12 cellular contexts compared by ENCODE assay signal in genomic region chr3:142210144-142210543, GRCh38. TPM values are rescaled to one million over a fixed set of nuclear protein-coding genes. Genes with fewer than 3 reads are reported as not detected.
DNase-seq lines count a peak whose midpoint lies in the region; ATAC-seq, FAIRE-seq and TF ChIP-seq lines count a peak whose summit lies in the region.
"Had no signal": no experiment of that assay in that cellular context is flagged by ENCODE, and none has a peak within 500 bp of the region (broad histone marks: within the 10 kb centered on the region; RNA-seq: fewer than 3 reads in every experiment).

No MANE protein-coding gene starts in this region.

- H3K4me2 ChIP-seq in endothelial cell of umbilical vein (ENCODE audit: insufficient read depth, low read length), result peak overlapping the region; percentile 37

- ATAC-seq in T-helper 17 cell, result no peak
- no peak for ATAC-seq in GM19467 (IDR thresholded peaks at IDR 0.05; ENCODE audit: unreplicated experiment)

- TF ChIP-seq EP300 in tibial nerve (IDR thresholded peaks at IDR 0.05), result no peak

- H3K27me3 ChIP-seq in endothelial cell of umbilical vein (ENCODE audit: control insufficient read depth in 2 of 2, insufficient read depth in 2 of 2, low read length in 2 of 2) (no peaks in the 10 kb centered on the region), muscle layer of colon (ENCODE audit: control insufficient read depth in 1 of 2, insufficient read depth in 2 of 2, low read length in 2 of 2) (no peaks in the 10 kb centered on the region), tibial nerve (no peaks in the 10 kb centered on the region)
- H3K27me3 ChIP-seq in CD4-positive, alpha-beta memory T cell (ENCODE audit: insufficient read depth, low read length), result no peaks in the 10 kb centered on the region

- H3K9me3 ChIP-seq in T-helper 17 cell (ENCODE audit: control insufficient read depth, low read length, poor library complexity, severe bottlenecking), result no peaks in the 10 kb centered on the region
- no peaks in the 10 kb centered on the region for H3K9me3 ChIP-seq in endothelial cell of umbilical vein (replicated peaks; ENCODE audit: control insufficient read depth, insufficient read depth, low read length)
- no peaks in the 10 kb centered on the region for H3K9me3 ChIP-seq in muscle layer of colon (ENCODE audit: low read length)
- no peaks in the 10 kb centered on the region for H3K9me3 ChIP-seq in tibial nerve
- H3K9me3 ChIP-seq in CD4-positive, alpha-beta memory T cell (ENCODE audit: control insufficient read depth in 1 of 2, low read length in 2 of 2), result no peaks in the 10 kb centered on the region

- BruUV-seq in endothelial cell of umbilical vein (replicated peaks; lab: Mats Ljungman, UMichigan), result no TSS peak

- H2AFZ ChIP-seq in endothelial cell of umbilical vein (ENCODE audit: low read depth, low read length), result peak overlapping the region; percentile 66

- no peaks in the 10 kb centered on the region for H4K20me1 ChIP-seq in endothelial cell of umbilical vein (replicated peaks; ENCODE audit: control insufficient read depth, extremely low read depth, insufficient read depth, low read length)

- CTCF ChIA-PET in endothelial cell of umbilical vein (lab: Charles Lee), result interaction anchor here (0.9 to 4.5 kb wide), 15 partner anchors 10 to 472 kb away, joined by 3 to 44 read pairs (median 4); partner anchors contain the start of gene RNF7
- CTCF ChIA-PET in CD4-positive, alpha-beta memory T cell (lab: Charles Lee; ENCODE audit: partially characterized antibody), result no interaction called here

- peaks cover 3% of the 10 kb centered on the region for H3K4me1 Mint-ChIP-seq in T-helper 17 cell
- H3K4me1 Mint-ChIP-seq in CD4-positive, alpha-beta memory T cell, result no peaks in the 10 kb centered on the region

- dilution Hi-C loops in endothelial cell of umbilical vein (cut with MboI; ENCODE audit: extremely low pct_ligation_motif_present, low sequenced_read_pairs), result no loop called here

- peak overlapping the region; percentile 77 for H3K9ac ChIP-seq in endothelial cell of umbilical vein (replicated peaks; ENCODE audit: extremely low read depth, insufficient read depth, low read length)
- H3K9ac ChIP-seq in muscle layer of colon (ENCODE audit: low read length), result peak overlapping the region; percentile 19

- intact Hi-C loops in endothelial cell of umbilical vein (cut with micrococcal nuclease), result loop anchor here (1.0 to 2.0 kb wide), 2 partner anchors 15 to 83 kb away; partner anchors contain the start of gene GK5
- intact Hi-C loops in CD4-positive, alpha-beta memory T cell (cut with micrococcal nuclease), result no loop called here

- peak; percentile 43 for FAIRE-seq in endothelial cell of umbilical vein (lab: Jason Lieb, UNC)
- FAIRE-seq: bronchial epithelial cell, GM18507 had no signal

- H3K4me3 Mint-ChIP-seq in T-helper 17 cell, result no peak overlapping the region
- H3K4me3 Mint-ChIP-seq in CD4-positive, alpha-beta memory T cell, result no peak overlapping the region

- 42 to 58% methylated on average over 3 of the region's 3 CpGs for WGBS in tibial nerve, 2 donors

- POLR2A ChIA-PET in endothelial cell of umbilical vein (lab: Charles Lee), result interaction anchor here (0.6 kb wide), 1 partner anchor 476 kb away, joined by 3 read pairs; no protein-coding TSS in a partner anchor
- POLR2A ChIA-PET in CD4-positive, alpha-beta memory T cell (lab: Charles Lee; ENCODE audit: partially characterized antibody), result no interaction called here

- H3K9me1 ChIP-seq in endothelial cell of umbilical vein (replicated peaks; ENCODE audit: control insufficient read depth, extremely low read depth, insufficient read depth, low read length), result no peaks in the 10 kb centered on the region

- no peak for DNase-seq in T-helper 17 cell
- peak; percentile 75 for DNase-seq in endothelial cell of umbilical vein (ENCODE audit: low read depth, low spot score)
- DNase-seq in tibial nerve (ENCODE audit: low spot score in 2 of 2), result no peak
- no peak for DNase-seq in CD4-positive, alpha-beta memory T cell
- DNase-seq in COR-L47 (lab: John Stamatoyannopoulos, UW), result no peak
- no peak for DNase-seq in ecto neural progenitor cell (ENCODE audit: low spot score)
- DNase-seq: DMS53, T-helper 2 cell had no signal

- peaks cover 0 to 9% (median 7%) of the 10 kb centered on the region in 8 donors for H3K9me3 Mint-ChIP-seq in CD4-positive, alpha-beta memory T cell

- TF ChIP-seq POLR2A in endothelial cell of umbilical vein (IDR thresholded peaks at IDR 0.05; ENCODE audit: low read depth, low read length) (no peak), tibial nerve (IDR thresholded peaks at IDR 0.05) (no peak)

- H3K36me3 ChIP-seq in endothelial cell of umbilical vein (ENCODE audit: control insufficient read depth in 2 of 2, extremely low read depth in 1 of 2, insufficient read depth in 2 of 2, low read length in 2 of 2), result no peaks in the 10 kb centered on the region
- peaks cover 25% of the 10 kb centered on the region for H3K36me3 ChIP-seq in muscle layer of colon (ENCODE audit: insufficient read depth, low read length)
- peaks cover 0 to 35% (median 0%) of the 10 kb centered on the region in 3 donors for H3K36me3 ChIP-seq in tibial nerve
- no peaks in the 10 kb centered on the region for H3K36me3 ChIP-seq in CD4-positive, alpha-beta memory T cell (ENCODE audit: insufficient read depth, low read length)

- peaks cover 12% of the 10 kb centered on the region for H3K36me3 Mint-ChIP-seq in T-helper 17 cell (ENCODE audit: low read depth)
- H3K36me3 Mint-ChIP-seq in CD4-positive, alpha-beta memory T cell, result peaks cover 68 to 81% of the 10 kb centered on the region in 2 donors

- H3K27ac Mint-ChIP-seq in T-helper 17 cell, result peak overlapping the region; percentile 4
- peak overlapping the region in 1 of 7 donors; percentile 35 for H3K27ac Mint-ChIP-seq in CD4-positive, alpha-beta memory T cell

- H3K27ac ChIP-seq in endothelial cell of umbilical vein (ENCODE audit: insufficient read depth, low read depth, low read length), result peak overlapping the region; percentile 70
- H3K27ac ChIP-seq in muscle layer of colon (ENCODE audit: low read depth, low read length), result peak overlapping the region; percentile 86
- H3K27ac ChIP-seq in tibial nerve, result peak overlapping the region; percentile 37 to 77 (median 58)
- no peak overlapping the region for H3K27ac ChIP-seq in CD4-positive, alpha-beta memory T cell (ENCODE audit: low read depth, low read length)

- H3K4me1 ChIP-seq in endothelial cell of umbilical vein (ENCODE audit: control insufficient read depth, extremely low read depth, insufficient read depth, low read length), result peaks cover 6% of the 10 kb centered on the region
- peaks cover 28% of the 10 kb centered on the region for H3K4me1 ChIP-seq in muscle layer of colon (ENCODE audit: insufficient read depth, low read length)
- peaks cover 0 to 27% (median 5%) of the 10 kb centered on the region in 4 donors for H3K4me1 ChIP-seq in tibial nerve
- no peaks in the 10 kb centered on the region for H3K4me1 ChIP-seq in CD4-positive, alpha-beta memory T cell (ENCODE audit: insufficient read depth, low read length)

- no peak for TF ChIP-seq CTCF in endothelial cell of umbilical vein (IDR thresholded peaks at IDR 0.05; ENCODE audit: extremely low read depth in 1 of 2, insufficient read depth in 1 of 2, low read depth in 1 of 2, low read length in 2 of 2)
- TF ChIP-seq CTCF in tibial nerve (IDR thresholded peaks at IDR 0.05), result no peak

- H3K79me2 ChIP-seq in endothelial cell of umbilical vein (ENCODE audit: control insufficient read depth, insufficient read depth, low read length), result no peaks in the 10 kb centered on the region

- H3K27me3 Mint-ChIP-seq in T-helper 17 cell, result no peaks in the 10 kb centered on the region
- no peaks in the 10 kb centered on the region for H3K27me3 Mint-ChIP-seq in CD4-positive, alpha-beta memory T cell

- H3K4me3 ChIP-seq in endothelial cell of umbilical vein (replicated peaks in 1 of 3; ENCODE audit: insufficient read depth in 1 of 3, low read depth in 1 of 3, low read length in 3 of 3) (no peak overlapping the region), muscle layer of colon (ENCODE audit: low read depth in 1 of 2, low read length in 2 of 2) (peak overlapping the region in 1 of 2 donors; percentile 39), tibial nerve (no peak overlapping the region)
- no peak overlapping the region for H3K4me3 ChIP-seq in CD4-positive, alpha-beta memory T cell (ENCODE audit: low read length in 2 of 2)

TF ChIP-seq in endothelial cell of umbilical vein, 7 proteins besides CTCF, POLR2A, EP300 and RAD21:
- TF ChIP-seq MYC (IDR thresholded peaks at IDR 0.05; ENCODE audit: low read depth, low read length) (no peak), GATA2 (IDR thresholded peaks at IDR 0.05; ENCODE audit: insufficient read depth, insufficient read length, low read depth, low read length) (no peak)

RNA-seq across cellular contexts. Expression of gene GK5, which starts 15.2 kb away (rescaled TPM):
- 10 to 100 TPM; 17.2 to 23.1 TPM for total RNA-seq in T-helper 17 cell
- total RNA-seq in endothelial cell of umbilical vein, result 9.7 and 10.5 TPM in 2 replicates
- polyA plus RNA-seq in endothelial cell of umbilical vein, result 2.2 and 2.5 TPM in 2 replicates
- 1.2 and 1.7 TPM in 2 replicates for polyA plus RNA-seq in endothelial cell of umbilical vein (2011; cell fraction: cytosol; rRNA removed)
- polyA plus RNA-seq in endothelial cell of umbilical vein (2011; cell fraction: nucleus; rRNA removed), result 12.1 and 15.0 TPM in 2 replicates
- 5.3 and 8.3 TPM in 2 replicates for polyA plus RNA-seq in endothelial cell of umbilical vein (2012)
- polyA minus RNA-seq in endothelial cell of umbilical vein, result 4.4 and 6.5 TPM in 2 replicates
- 8.6 TPM for polyA minus RNA-seq in endothelial cell of umbilical vein (2011; cell fraction: cytosol; rRNA and poly(A)+ RNA removed)
- polyA minus RNA-seq in endothelial cell of umbilical vein (2011; cell fraction: nucleus; rRNA and poly(A)+ RNA removed), result 6.6 and 11.7 TPM in 2 replicates
- total RNA-seq in tibial nerve, result 10 to 100 TPM; 27.8 to 42.0 (median 32.1) TPM
- 10 to 100 TPM; 15.1 to 18.6 TPM for total RNA-seq in CD4-positive, alpha-beta memory T cell
- polyA plus RNA-seq in CD4-positive, alpha-beta memory T cell, result 1 to 10 TPM; 4.5 to 5.8 TPM
